In genomic region chr3:39173726-39174125, GRCh38 we compare ENCODE assay signal across 10 cellular contexts. TPM values are rescaled to one million over a fixed set of nuclear protein-coding genes. Genes with fewer than 3 reads are reported as not detected.
"Had no signal": no experiment of that assay in that cellular context is flagged by ENCODE, and none has a peak within 500 bp of the region (broad histone marks: within the 10 kb centered on the region; RNA-seq: fewer than 3 reads in every experiment).

No MANE protein-coding gene starts in this region.

RNA-seq across cellular contexts. Expression of gene XIRP1, which starts 18.7 kb away (rescaled TPM):
- total RNA-seq: left colon, left lobe of liver, liver, lower leg skin, lower lobe of right lung, lung microvascular endothelial cell, mammary epithelial cell, mesothelial cell of epicardium had no signal
- polyA plus RNA-seq: keratinocyte; mammary epithelial cell; naive thymus-derived CD4-positive, alpha-beta T cell had no signal
